ENCODE assay signal across 24 cellular contexts in genomic region chr17:44106801-44107200, GRCh38. TPM values are rescaled to one million over a fixed set of nuclear protein-coding genes. Genes with fewer than 3 reads are reported as not detected.
DNase-seq lines count a peak whose midpoint lies in the region; ATAC-seq, FAIRE-seq and TF ChIP-seq lines count a peak whose summit lies in the region.
"Had no signal": no experiment of that assay in that cellular context is flagged by ENCODE, and none has a peak within 500 bp of the region (broad histone marks: within the 10 kb centered on the region; RNA-seq: fewer than 3 reads in every experiment).

No MANE protein-coding gene starts in this region.

- no peak overlapping the region for H4K91ac ChIP-seq in neuronal stem cell (ENCODE audit: low read depth, low read length, poor library complexity)

- H2AFZ ChIP-seq in HepG2 (ENCODE audit: low read length) (no peak overlapping the region), neuronal stem cell (ENCODE audit: low read length) (no peak overlapping the region)

- in situ Hi-C loops in HepG2 (cut with HindIII; ENCODE audit: extremely low pct_ligation_motif_present, low pct_unique_long_range_greater_than_20kb) (no loop called here), gastrocnemius medialis (cut with MboI; ENCODE audit: low sequenced_read_pairs in 4 of 4) (no loop called here)

- no peak overlapping the region for H2BK12ac ChIP-seq in neuronal stem cell (ENCODE audit: low read length)

- peaks cover 9% of the 10 kb centered on the region; the same call in 1 of the 2 replicates for H4K20me1 ChIP-seq in HepG2 (ENCODE audit: insufficient read depth, low read length)

- no peak for TF ChIP-seq POLR2A in HepG2 (IDR thresholded peaks at IDR 0.05; ENCODE audit: insufficient read depth in 1 of 2, low read depth in 2 of 2, low read length in 2 of 2)
- TF ChIP-seq POLR2A in right lobe of liver (IDR thresholded peaks at IDR 0.05), result no peak
- no peak for TF ChIP-seq POLR2A in gastrocnemius medialis (IDR thresholded peaks at IDR 0.05)

- TF ChIP-seq CTCF in HepG2 (CRISPR knock-in tag; IDR thresholded peaks at IDR 0.05) (no peak), right lobe of liver (IDR thresholded peaks at IDR 0.05) (no peak), coronary artery (IDR thresholded peaks at IDR 0.05) (no peak), gastrocnemius medialis (IDR thresholded peaks at IDR 0.05 in 4 of 5, conservative IDR thresholded peaks at IDR 0.05 in 1 of 5) (no peak)

- no peak for FAIRE-seq in HepG2 (lab: Jason Lieb, UNC)
- FAIRE-seq: A549, GM12878, RCC 7860 had no signal

- H3K4me3 ChIP-seq in HepG2 (replicated peaks in 1 of 3; ENCODE audit: insufficient read depth in 1 of 3, low read depth in 2 of 3, low read length in 3 of 3) (no peak overlapping the region), right lobe of liver (no peak overlapping the region), coronary artery (no peak overlapping the region), gastrocnemius medialis (peak overlapping the region in 1 of 4 donors; percentile 30), neuronal stem cell (ENCODE audit: low read length in 2 of 2) (no peak overlapping the region)
- H3K4me3 ChIP-seq: A549, GM12878, SK-N-MC had no signal

- H2BK5ac ChIP-seq in neuronal stem cell (ENCODE audit: low read length), result no peak overlapping the region

- H3K4ac ChIP-seq in neuronal stem cell (ENCODE audit: low read length), result no peak overlapping the region

- DNase-seq in HepG2 (ENCODE audit: low spot score) (no peak), right lobe of liver (no peak), coronary artery (ENCODE audit: low spot score) (no peak), gastrocnemius medialis (no peak), GM03348 (ENCODE audit: low spot score) (no peak), neuronal stem cell (ENCODE audit: low spot score) (no peak), NCI-H1694 (lab: John Stamatoyannopoulos, UW) (no peak), glomerular visceral epithelial cell (ENCODE audit: extremely low spot score) (no peak)
- DNase-seq: BE2C; CD4-positive, alpha-beta T cell; COR-L47; GOT3; HCEC 1CT; NCI-H1105 treated with DMSO at 0.1 percent for 48 hours; NCI-H1694 treated with DMSO at 0.1 percent for 48 hours; NCI-H2081 treated with DMSO at 0.1 percent for 48 hours; NCI-H446; NCI-H526; SHP77 had no signal

- CTCF ChIA-PET in HepG2 (lab: Yijun Ruan, JAX; ENCODE audit: low intra/inter-chr PET ratio, low total read pairs), result no interaction called here

- intact Hi-C loops in HepG2 (cut with micrococcal nuclease; ENCODE audit: unreplicated experiment) (no loop called here), right lobe of liver (cut with DNase I) (no loop called here), gastrocnemius medialis (cut with DNase I; ENCODE audit: low total_unique reads) (no loop called here)

- H3K79me1 ChIP-seq in neuronal stem cell (ENCODE audit: low read depth, low read length), result peaks cover 5% of the 10 kb centered on the region

- peaks cover 97% of the 10 kb centered on the region for H3K4me1 ChIP-seq in HepG2 (ENCODE audit: insufficient read depth, low read length)
- peaks cover 2 to 49% (median 29%) of the 10 kb centered on the region in 4 donors for H3K4me1 ChIP-seq in right lobe of liver
- peaks cover 90 to 96% of the 10 kb centered on the region in 2 donors for H3K4me1 ChIP-seq in gastrocnemius medialis
- H3K4me1 ChIP-seq in neuronal stem cell (ENCODE audit: control insufficient read depth in 2 of 2, insufficient read depth in 1 of 2, low read depth in 1 of 2, low read length in 2 of 2), result peaks cover 21 to 26% of the 10 kb centered on the region in 2 donors

- no peak overlapping the region for H3K18ac ChIP-seq in neuronal stem cell (ENCODE audit: low read length)

- H3K4me2 ChIP-seq in HepG2 (ENCODE audit: low read depth, low read length) (peak overlapping the region; percentile 64), neuronal stem cell (ENCODE audit: insufficient read depth, low read length, poor library complexity, severe bottlenecking) (no peak overlapping the region)
- H3K4me2 ChIP-seq: KMS-11 had no signal

- H4K8ac ChIP-seq in neuronal stem cell (ENCODE audit: low read depth, low read length), result no peak overlapping the region

- POLR2A ChIA-PET in HepG2 (lab: Yijun Ruan, JAX), result interaction anchor here (0.7 to 6.2 kb wide), 5 partner anchors 10 to 40 kb away, joined by 3 to 43 read pairs (median 4); partner anchors contain the start of gene G6PC3

- TF ChIP-seq EP300 in HepG2 (IDR thresholded peaks at IDR 0.05; ENCODE audit: low read depth in 2 of 2, low read length in 2 of 2) (no peak), HepG2 (CRISPR knock-in tag; IDR thresholded peaks at IDR 0.05; ENCODE audit: borderline replicate concordance) (no peak)

- peak overlapping the region; percentile 16; the same call in 1 of the 2 replicates for H3K9ac ChIP-seq in HepG2 (ENCODE audit: insufficient read depth, low read depth, low read length)
- H3K9ac ChIP-seq in neuronal stem cell (ENCODE audit: low read depth, low read length, poor library complexity), result no peak overlapping the region
- H3K9ac ChIP-seq: KMS-11 had no signal

- H3K79me2 ChIP-seq in HepG2 (ENCODE audit: insufficient read depth, low read length), result peaks cover 67% of the 10 kb centered on the region

- H2BK120ac ChIP-seq in neuronal stem cell (ENCODE audit: low read depth, low read length), result no peak overlapping the region

- no peak overlapping the region for H2BK15ac ChIP-seq in neuronal stem cell (ENCODE audit: low read length)

- WGBS in HepG2 (ENCODE audit: low lambda C conversion rate), result 56% methylated on average over 4 of the region's 4 CpGs
- WGBS in right lobe of liver (ENCODE audit: insufficient coverage, low coverage, low lambda C conversion rate, missing lambda C conversion rate), result 71% methylated on average over 2 of the region's 4 CpGs
- no CpG with 5 or more reads among the region's 4 CpGs for WGBS in neuronal stem cell (ENCODE audit: extremely low coverage in 2 of 2, insufficient read length in 2 of 2, insufficient replicate concordance in 1 of 2), 2 donors

- no peak overlapping the region for H3K23ac ChIP-seq in neuronal stem cell (ENCODE audit: low read depth, low read length, poor library complexity)

- no peak overlapping the region for H3K14ac ChIP-seq in neuronal stem cell (ENCODE audit: low read length)

- no TSS peak for BruUV-seq in HepG2 (replicated peaks; lab: Mats Ljungman, UMichigan)

- H3K9me3 ChIP-seq in HepG2 (ENCODE audit: low read length) (no peaks in the 10 kb centered on the region), right lobe of liver (no peaks in the 10 kb centered on the region), gastrocnemius medialis (no peaks in the 10 kb centered on the region), neuronal stem cell (replicated peaks in 1 of 2; ENCODE audit: control insufficient read depth in 2 of 2, insufficient read depth in 1 of 2, low read depth in 1 of 2, low read length in 2 of 2) (no peaks in the 10 kb centered on the region)
- H3K9me3 ChIP-seq: A549, BE2C had no signal

- H3K27me3 ChIP-seq in HepG2 (ENCODE audit: control insufficient read depth in 1 of 2, insufficient read depth in 2 of 2, low read length in 2 of 2) (no peaks in the 10 kb centered on the region), right lobe of liver (no peaks in the 10 kb centered on the region), gastrocnemius medialis (no peaks in the 10 kb centered on the region), neuronal stem cell (ENCODE audit: control insufficient read depth in 3 of 3, insufficient read depth in 3 of 3, low read depth in 1 of 3, low read length in 3 of 3) (no peaks in the 10 kb centered on the region)
- H3K27me3 ChIP-seq: BE2C had no signal

- TF ChIP-seq RAD21 in HepG2 (CRISPR knock-in tag; IDR thresholded peaks at IDR 0.05), result no peak

- H3K27ac ChIP-seq in HepG2 (ENCODE audit: extremely low read length, insufficient read depth, low read length) (peak overlapping the region; percentile 79), right lobe of liver (no peak overlapping the region), coronary artery (peak overlapping the region; percentile 88 to 92), gastrocnemius medialis (peak overlapping the region; percentile 92 to 94 (median 94)), neuronal stem cell (replicated peaks; ENCODE audit: low read length) (no peak overlapping the region)
- H3K27ac ChIP-seq: KMS-11, SK-N-MC had no signal

- H2AK5ac ChIP-seq in neuronal stem cell (ENCODE audit: low read depth, low read length), result no peak overlapping the region

- peaks cover 0 to 1% of the 10 kb centered on the region in 2 experiments; a peak in 4 of 5 replicates for H3K36me3 ChIP-seq in HepG2 (replicated peaks in 1 of 2; ENCODE audit: control insufficient read depth in 1 of 2, insufficient read depth in 2 of 2, low read length in 2 of 2)
- no peaks in the 10 kb centered on the region for H3K36me3 ChIP-seq in right lobe of liver
- H3K36me3 ChIP-seq in gastrocnemius medialis, result no peaks in the 10 kb centered on the region
- peaks cover 0 to 3% of the 10 kb centered on the region in 2 donors for H3K36me3 ChIP-seq in neuronal stem cell (replicated peaks in 1 of 2; ENCODE audit: control insufficient read depth in 2 of 2, insufficient read depth in 2 of 2, low read length in 2 of 2)
- H3K36me3 ChIP-seq: BE2C had no signal

- ATAC-seq in HepG2, result no peak
- no peak for ATAC-seq in right lobe of liver
- no peak for ATAC-seq in gastrocnemius medialis
- ATAC-seq: A549, GM12878 had no signal

RNA-seq across cellular contexts. Expression of gene HDAC5, which starts 16.6 kb away (rescaled TPM):
- 34.0 and 46.4 TPM in 2 replicates for total RNA-seq in HepG2 (2016; rRNA removed; fragmentation: Illumina TruSeq; extraction: Trizol)
- total RNA-seq in HepG2 (2016; cell fraction: cytosol; rRNA removed; fragmentation: Illumina TruSeq; extraction: Trizol; ENCODE audit: low read depth), result 9.5 and 10.8 TPM in 2 replicates
- total RNA-seq in HepG2 (2016; cell fraction: insoluble cytoplasmic fraction; rRNA removed; fragmentation: Illumina TruSeq; extraction: Trizol), result 32.6 and 44.0 TPM in 2 replicates
- 18.6 and 21.1 TPM in 2 replicates for total RNA-seq in HepG2 (2016; cell fraction: membrane; rRNA removed; fragmentation: Illumina TruSeq; extraction: Trizol)
- 37.8 and 39.5 TPM in 2 replicates for total RNA-seq in HepG2 (2016; cell fraction: nucleus; rRNA removed; fragmentation: Illumina TruSeq; extraction: Trizol)
- 85.4 and 140 TPM in 2 replicates for polyA plus RNA-seq in HepG2 (2011; rRNA removed)
- 66.8 and 91.0 TPM in 2 replicates for polyA plus RNA-seq in HepG2 (2011; cell fraction: cytosol; rRNA removed)
- polyA plus RNA-seq in HepG2 (2011; cell fraction: nucleus; rRNA removed), result 179 and 189 TPM in 2 replicates
- polyA plus RNA-seq in HepG2 (2012), result 88.1 and 102 TPM in 2 replicates
- 3.3 and 3.4 TPM in 2 replicates for polyA plus RNA-seq in HepG2 (2016; cell fraction: cytosol; fragmentation: Illumina TruSeq; extraction: Trizol; ENCODE audit: low read depth)
- polyA plus RNA-seq in HepG2 (2016; cell fraction: insoluble cytoplasmic fraction; fragmentation: Illumina TruSeq; extraction: Trizol; ENCODE audit: low read depth), result 24.1 and 29.9 TPM in 2 replicates
- polyA plus RNA-seq in HepG2 (2016; cell fraction: membrane; fragmentation: Illumina TruSeq; extraction: Trizol; ENCODE audit: low read depth), result 9.7 and 10.3 TPM in 2 replicates
- 56.7 and 66.5 TPM in 2 replicates for polyA plus RNA-seq in HepG2 (2016; cell fraction: nucleus; fragmentation: Illumina TruSeq; extraction: Trizol; ENCODE audit: insufficient read depth, low read depth)
- 59.4 and 315 TPM in 2 replicates for polyA minus RNA-seq in HepG2 (2011; rRNA and poly(A)+ RNA removed; ENCODE audit: low replicate concordance)
- polyA minus RNA-seq in HepG2 (2011; cell fraction: cytosol; rRNA and poly(A)+ RNA removed), result 82.1 and 94.7 TPM in 2 replicates
- 68.9 and 78.6 TPM in 2 replicates for polyA minus RNA-seq in HepG2 (2011; cell fraction: nucleus; rRNA and poly(A)+ RNA removed)
- 10 to 100 TPM; 12.0 to 26.4 (median 15.5) TPM for total RNA-seq in right lobe of liver
- 100 to 1,000 TPM in 2 of 4 donors, 10 to 100 TPM in 2; 36.5 to 301 (median 88.0) TPM for total RNA-seq in gastrocnemius medialis
- 43.3 TPM for polyA plus RNA-seq in neuronal stem cell (2013, experiment 1 of 2)
- 44.0 TPM for polyA plus RNA-seq in neuronal stem cell (2013, experiment 2 of 2)

RNA-seq across cellular contexts. Expression of gene HROB, which starts 34.9 kb away (rescaled TPM):
- 6.7 and 7.1 TPM in 2 replicates for total RNA-seq in HepG2 (2016; rRNA removed; fragmentation: Illumina TruSeq; extraction: Trizol)
- 5.6 and 7.4 TPM in 2 replicates for total RNA-seq in HepG2 (2016; cell fraction: cytosol; rRNA removed; fragmentation: Illumina TruSeq; extraction: Trizol; ENCODE audit: low read depth)
- 5.5 and 5.6 TPM in 2 replicates for total RNA-seq in HepG2 (2016; cell fraction: insoluble cytoplasmic fraction; rRNA removed; fragmentation: Illumina TruSeq; extraction: Trizol)
- 5.5 and 5.6 TPM in 2 replicates for total RNA-seq in HepG2 (2016; cell fraction: membrane; rRNA removed; fragmentation: Illumina TruSeq; extraction: Trizol)
- total RNA-seq in HepG2 (2016; cell fraction: nucleus; rRNA removed; fragmentation: Illumina TruSeq; extraction: Trizol), result 5.1 and 5.5 TPM in 2 replicates
- polyA plus RNA-seq in HepG2 (2011; rRNA removed), result 5.0 and 6.1 TPM in 2 replicates
- 3.3 and 4.0 TPM in 2 replicates for polyA plus RNA-seq in HepG2 (2011; cell fraction: cytosol; rRNA removed)
- 7.3 and 8.7 TPM in 2 replicates for polyA plus RNA-seq in HepG2 (2011; cell fraction: nucleus; rRNA removed)
- 2.5 and 4.8 TPM in 2 replicates for polyA plus RNA-seq in HepG2 (2012)
- 1.4 and 1.5 TPM in 2 replicates for polyA plus RNA-seq in HepG2 (2016; cell fraction: cytosol; fragmentation: Illumina TruSeq; extraction: Trizol; ENCODE audit: low read depth)
- 6.2 and 7.5 TPM in 2 replicates for polyA plus RNA-seq in HepG2 (2016; cell fraction: insoluble cytoplasmic fraction; fragmentation: Illumina TruSeq; extraction: Trizol; ENCODE audit: low read depth)
- 2.2 and 3.0 TPM in 2 replicates for polyA plus RNA-seq in HepG2 (2016; cell fraction: membrane; fragmentation: Illumina TruSeq; extraction: Trizol; ENCODE audit: low read depth)
- polyA plus RNA-seq in HepG2 (2016; cell fraction: nucleus; fragmentation: Illumina TruSeq; extraction: Trizol; ENCODE audit: insufficient read depth, low read depth), result 14.2 and 16.9 TPM in 2 replicates
- 11.6 and 25.6 TPM in 2 replicates for polyA minus RNA-seq in HepG2 (2011; rRNA and poly(A)+ RNA removed; ENCODE audit: low replicate concordance)
- 2.7 and 4.6 TPM in 2 replicates for polyA minus RNA-seq in HepG2 (2011; cell fraction: cytosol; rRNA and poly(A)+ RNA removed)
- 3.9 and 4.5 TPM in 2 replicates for polyA minus RNA-seq in HepG2 (2011; cell fraction: nucleus; rRNA and poly(A)+ RNA removed)
- 1 to 10 TPM in 1 of 6 experiments, under 1 TPM in 5; 0.20 to 1.1 (median 0.40) TPM for total RNA-seq in right lobe of liver
- 1 to 10 TPM in 3 of 4 donors, under 1 TPM in 1; 0.97 to 7.4 (median 1.9) TPM for total RNA-seq in gastrocnemius medialis
- 7.6 TPM for polyA plus RNA-seq in neuronal stem cell (2013, experiment 1 of 2)
- 7.8 TPM for polyA plus RNA-seq in neuronal stem cell (2013, experiment 2 of 2)

RNA-seq across cellular contexts. Expression of gene G6PC3, which starts 36.3 kb away (rescaled TPM):
- 18.8 and 38.5 TPM in 2 replicates for total RNA-seq in HepG2 (2016; rRNA removed; fragmentation: Illumina TruSeq; extraction: Trizol)
- total RNA-seq in HepG2 (2016; cell fraction: cytosol; rRNA removed; fragmentation: Illumina TruSeq; extraction: Trizol; ENCODE audit: low read depth), result 8.6 and 14.9 TPM in 2 replicates
- 17.5 and 37.8 TPM in 2 replicates for total RNA-seq in HepG2 (2016; cell fraction: insoluble cytoplasmic fraction; rRNA removed; fragmentation: Illumina TruSeq; extraction: Trizol)
- total RNA-seq in HepG2 (2016; cell fraction: membrane; rRNA removed; fragmentation: Illumina TruSeq; extraction: Trizol), result 16.0 and 22.0 TPM in 2 replicates
- total RNA-seq in HepG2 (2016; cell fraction: nucleus; rRNA removed; fragmentation: Illumina TruSeq; extraction: Trizol), result 40.7 and 44.5 TPM in 2 replicates
- polyA plus RNA-seq in HepG2 (2011; rRNA removed), result 75.8 and 76.1 TPM in 2 replicates
- polyA plus RNA-seq in HepG2 (2011; cell fraction: cytosol; rRNA removed), result 79.2 and 116 TPM in 2 replicates
- 46.2 and 49.1 TPM in 2 replicates for polyA plus RNA-seq in HepG2 (2011; cell fraction: nucleus; rRNA removed)
- polyA plus RNA-seq in HepG2 (2012), result 40.3 and 62.7 TPM in 2 replicates
- polyA plus RNA-seq in HepG2 (2016; cell fraction: cytosol; fragmentation: Illumina TruSeq; extraction: Trizol; ENCODE audit: low read depth), result 24.5 and 33.4 TPM in 2 replicates
- polyA plus RNA-seq in HepG2 (2016; cell fraction: insoluble cytoplasmic fraction; fragmentation: Illumina TruSeq; extraction: Trizol; ENCODE audit: low read depth), result 41.7 and 46.0 TPM in 2 replicates
- 39.8 and 42.2 TPM in 2 replicates for polyA plus RNA-seq in HepG2 (2016; cell fraction: membrane; fragmentation: Illumina TruSeq; extraction: Trizol; ENCODE audit: low read depth)
- polyA plus RNA-seq in HepG2 (2016; cell fraction: nucleus; fragmentation: Illumina TruSeq; extraction: Trizol; ENCODE audit: insufficient read depth, low read depth), result 126 and 134 TPM in 2 replicates
- polyA minus RNA-seq in HepG2 (2011; rRNA and poly(A)+ RNA removed; ENCODE audit: low replicate concordance), result 232 and 267 TPM in 2 replicates
- polyA minus RNA-seq in HepG2 (2011; cell fraction: cytosol; rRNA and poly(A)+ RNA removed), result 41.8 and 52.8 TPM in 2 replicates
- polyA minus RNA-seq in HepG2 (2011; cell fraction: nucleus; rRNA and poly(A)+ RNA removed), result 25.0 and 33.2 TPM in 2 replicates
- total RNA-seq in right lobe of liver, result 10 to 100 TPM in 2 of 6 experiments, 1 to 10 TPM in 4; 5.9 to 24.2 (median 9.9) TPM
- 10 to 100 TPM; 30.5 to 40.5 (median 36.4) TPM for total RNA-seq in gastrocnemius medialis
- polyA plus RNA-seq in neuronal stem cell (2013, experiment 1 of 2), result 126 TPM
- polyA plus RNA-seq in neuronal stem cell (2013, experiment 2 of 2), result 131 TPM

RNA-seq across cellular contexts. Expression of gene LSM12, which starts 40.3 kb away (rescaled TPM):
- total RNA-seq in HepG2 (2016; rRNA removed; fragmentation: Illumina TruSeq; extraction: Trizol) (52.8 and 58.4 TPM in 2 replicates), right lobe of liver (10 to 100 TPM; 24.2 to 30.6 (median 29.4) TPM), gastrocnemius medialis (10 to 100 TPM; 41.6 to 79.0 (median 56.5) TPM)
- total RNA-seq in HepG2 (2016; cell fraction: cytosol; rRNA removed; fragmentation: Illumina TruSeq; extraction: Trizol; ENCODE audit: low read depth), result 33.1 and 35.6 TPM in 2 replicates
- total RNA-seq in HepG2 (2016; cell fraction: insoluble cytoplasmic fraction; rRNA removed; fragmentation: Illumina TruSeq; extraction: Trizol), result 54.1 and 58.0 TPM in 2 replicates
- 83.5 and 84.1 TPM in 2 replicates for total RNA-seq in HepG2 (2016; cell fraction: membrane; rRNA removed; fragmentation: Illumina TruSeq; extraction: Trizol)
- total RNA-seq in HepG2 (2016; cell fraction: nucleus; rRNA removed; fragmentation: Illumina TruSeq; extraction: Trizol), result 32.8 and 34.5 TPM in 2 replicates
- 43.3 and 55.7 TPM in 2 replicates for polyA plus RNA-seq in HepG2 (2011; rRNA removed)
- 39.5 and 49.1 TPM in 2 replicates for polyA plus RNA-seq in HepG2 (2011; cell fraction: cytosol; rRNA removed)
- polyA plus RNA-seq in HepG2 (2011; cell fraction: nucleus; rRNA removed), result 23.0 and 23.8 TPM in 2 replicates
- 41.3 and 43.4 TPM in 2 replicates for polyA plus RNA-seq in HepG2 (2012)
- 42.1 and 49.1 TPM in 2 replicates for polyA plus RNA-seq in HepG2 (2016; cell fraction: cytosol; fragmentation: Illumina TruSeq; extraction: Trizol; ENCODE audit: low read depth)
- 92.1 and 94.1 TPM in 2 replicates for polyA plus RNA-seq in HepG2 (2016; cell fraction: insoluble cytoplasmic fraction; fragmentation: Illumina TruSeq; extraction: Trizol; ENCODE audit: low read depth)
- polyA plus RNA-seq in HepG2 (2016; cell fraction: membrane; fragmentation: Illumina TruSeq; extraction: Trizol; ENCODE audit: low read depth), result 93.0 and 95.9 TPM in 2 replicates
- polyA plus RNA-seq in HepG2 (2016; cell fraction: nucleus; fragmentation: Illumina TruSeq; extraction: Trizol; ENCODE audit: insufficient read depth, low read depth), result 65.1 and 74.2 TPM in 2 replicates
- polyA minus RNA-seq in HepG2 (2011; rRNA and poly(A)+ RNA removed; ENCODE audit: low replicate concordance), result 62.0 and 88.5 TPM in 2 replicates
- 34.6 and 39.9 TPM in 2 replicates for polyA minus RNA-seq in HepG2 (2011; cell fraction: cytosol; rRNA and poly(A)+ RNA removed)
- 40.4 and 42.5 TPM in 2 replicates for polyA minus RNA-seq in HepG2 (2011; cell fraction: nucleus; rRNA and poly(A)+ RNA removed)
- polyA plus RNA-seq in neuronal stem cell (2013, experiment 1 of 2), result 88.7 TPM
- 90.7 TPM for polyA plus RNA-seq in neuronal stem cell (2013, experiment 2 of 2)

Comparison
In these comparisons a context has a peak if more than half of its experiments do, and no peak if none do; other contexts are left out.
1. H3K27ac ChIP-seq: peak in HepG2 (single experiment), coronary artery (2 of 2) and gastrocnemius medialis (4 of 4); none in right lobe of liver (0 of 3) and neuronal stem cell (single experiment).